Comparison of ENCODE assay signal across 1 cellular context in genomic region chr15:64699767-64700388, GRCh38.
A peak's percentile ranks its signal among the peaks of the same experiment; 100 is the strongest.
TF ChIP-seq lines count a peak whose summit lies in the region.

No MANE protein-coding gene starts in this region.

TF ChIP-seq in HEK293, 187 proteins besides CTCF, POLR2A, EP300 and RAD21 (continued from another document):
- TF ChIP-seq ATF2 (tag by site-specific recombination; IDR thresholded peaks at IDR 0.05; ENCODE audit: low read depth) (no peak), KLF8 (tag by site-specific recombination; IDR thresholded peaks at IDR 0.05) (0 out of 2 replicates have a peak, but pooled peaks have one; percentile 18), KLF1 (tag by site-specific recombination; IDR thresholded peaks at IDR 0.05) (peak; percentile 31; the same call in 1 of the 2 replicates), PRDM10 (tag by site-specific recombination; IDR thresholded peaks at IDR 0.05) (peak; percentile 97), ZBTB20 (tag by site-specific recombination; IDR thresholded peaks at IDR 0.05) (peak; percentile 66), ZSCAN30 (tag by site-specific recombination; IDR thresholded peaks at IDR 0.05) (0 out of 2 replicates have a peak, but pooled peaks have one; percentile 15)
TF ChIP-seq in HEK293: peak in this region for 16.
